ENCODE assay signal across 7 cellular contexts in the genomic region with DNA sequence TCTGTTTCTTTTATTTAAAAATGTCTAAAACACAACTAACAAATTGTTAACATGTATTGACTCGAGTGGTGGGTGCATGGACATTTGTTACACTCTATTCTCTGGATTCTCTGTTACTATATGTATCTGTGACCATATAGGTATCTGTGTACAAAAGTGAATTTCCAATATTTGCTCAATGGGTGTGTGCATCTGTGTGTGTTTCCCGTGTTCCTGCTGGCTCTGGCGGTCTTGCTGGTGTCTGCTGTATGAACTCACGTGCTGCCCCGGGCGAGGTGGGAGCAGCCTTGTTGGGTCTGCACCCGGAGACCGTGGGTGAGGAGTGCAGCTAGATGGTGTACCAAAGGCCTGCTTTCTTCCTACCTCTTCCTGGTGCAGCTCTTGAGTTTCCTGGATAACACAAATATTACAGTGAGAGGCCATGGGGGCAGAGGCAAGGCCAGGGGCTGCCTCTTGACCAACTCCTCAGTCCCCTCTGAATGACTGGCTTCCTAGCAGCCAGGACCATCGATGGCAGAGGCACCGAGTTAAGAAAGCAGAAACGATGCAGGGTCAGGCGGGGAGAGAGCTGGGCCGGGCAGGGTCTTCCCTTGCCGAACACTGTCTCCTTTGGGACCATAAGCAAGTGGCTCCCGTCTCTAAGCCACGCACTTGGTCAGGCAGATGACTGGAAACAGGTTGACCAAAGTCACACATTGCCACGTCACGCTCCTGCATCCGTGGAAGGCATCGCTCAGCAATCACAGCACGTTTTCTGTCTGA. TPM values are rescaled to one million over a fixed set of nuclear protein-coding genes. Genes with fewer than 3 reads are reported as not detected.
"Had no signal": no experiment of that assay in that cellular context is flagged by ENCODE, and none has a peak within 500 bp of the region (broad histone marks: within the 10 kb centered on the region; RNA-seq: fewer than 3 reads in every experiment).

No MANE protein-coding gene starts in this region.

- ATAC-seq: GM23338, K562 had no signal

- H3K4me1 Mint-ChIP-seq: GM23338 had no signal

- FAIRE-seq: HTR-8/SVneo, K562 had no signal

- H3K4me3 ChIP-seq: GM23338, K562 had no signal

- DNase-seq: H7, HCEC 1CT, KG1 had no signal

- H3K27ac Mint-ChIP-seq: GM23338 had no signal

- H3K9me3 Mint-ChIP-seq: GM23338 had no signal

- H3K4me3 Mint-ChIP-seq: GM23338 had no signal

- H3K4me2 ChIP-seq: GM23338 had no signal

- H2AFZ ChIP-seq: GM23338 had no signal

RNA-seq across cellular contexts. Expression of gene LHX2, which starts 49.5 kb away (rescaled TPM):
- total RNA-seq: HT-29 had no signal
- polyA plus RNA-seq: GM23338, K562 had no signal
